1 cellular context compared by ENCODE assay signal in the genomic region with DNA sequence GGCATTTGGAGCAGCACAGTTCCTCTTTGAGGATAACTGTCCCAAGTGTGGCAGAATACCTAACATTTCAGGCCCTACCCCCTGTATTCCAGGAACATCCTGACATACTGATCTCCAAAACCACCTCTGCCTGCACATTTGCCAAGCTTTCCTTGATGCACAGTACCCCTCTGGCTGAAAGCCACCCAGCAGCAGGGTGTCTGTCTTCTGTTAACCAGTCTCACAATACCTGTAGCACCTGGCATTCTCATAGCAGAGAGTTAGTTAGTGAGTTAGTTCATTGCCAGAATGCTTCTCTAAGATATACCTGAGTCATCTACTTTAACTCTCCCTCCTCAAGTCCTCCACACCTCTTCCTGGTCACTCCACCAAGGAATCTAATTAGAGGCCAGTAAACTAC.
TF ChIP-seq lines count a peak whose summit lies in the region.

No MANE protein-coding gene starts in this region.

TF ChIP-seq in IMR-90, 13 proteins besides CTCF, POLR2A, EP300 and RAD21:
- TF ChIP-seq MAFK (IDR thresholded peaks at IDR 0.05; ENCODE audit: low read depth, low read length) (no peak), RFX5 (IDR thresholded peaks at IDR 0.05; ENCODE audit: low read depth, low read length) (no peak), FOS (IDR thresholded peaks at IDR 0.05; ENCODE audit: low read depth, low read length) (no peak), RCOR1 (IDR thresholded peaks at IDR 0.05; ENCODE audit: insufficient replicate concordance, low read length) (no peak), BHLHE40 (IDR thresholded peaks at IDR 0.05; ENCODE audit: low read depth, low read length) (no peak), NFE2L2 (IDR thresholded peaks at IDR 0.05; ENCODE audit: low read depth, low read length) (no peak), CEBPB (IDR thresholded peaks at IDR 0.05; ENCODE audit: low read depth, low read length) (no peak), SMC3 (IDR thresholded peaks at IDR 0.05; ENCODE audit: low read depth, low read length) (no peak), MAZ (IDR thresholded peaks at IDR 0.05; ENCODE audit: borderline replicate concordance, low read depth, low read length) (no peak), CHD1 (IDR thresholded peaks at IDR 0.05; ENCODE audit: low read depth, low read length) (no peak), MXI1 (IDR thresholded peaks at IDR 0.05; ENCODE audit: borderline replicate concordance, low read depth, low read length) (no peak)
- TF ChIP-seq, protein P1, sequence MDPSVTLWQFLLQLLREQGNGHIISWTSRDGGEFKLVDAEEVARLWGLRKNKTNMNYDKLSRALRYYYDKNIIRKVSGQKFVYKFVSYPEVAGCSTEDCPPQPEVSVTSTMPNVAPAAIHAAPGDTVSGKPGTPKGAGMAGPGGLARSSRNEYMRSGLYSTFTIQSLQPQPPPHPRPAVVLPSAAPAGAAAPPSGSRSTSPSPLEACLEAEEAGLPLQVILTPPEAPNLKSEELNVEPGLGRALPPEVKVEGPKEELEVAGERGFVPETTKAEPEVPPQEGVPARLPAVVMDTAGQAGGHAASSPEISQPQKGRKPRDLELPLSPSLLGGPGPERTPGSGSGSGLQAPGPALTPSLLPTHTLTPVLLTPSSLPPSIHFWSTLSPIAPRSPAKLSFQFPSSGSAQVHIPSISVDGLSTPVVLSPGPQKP (IDR thresholded peaks at IDR 0.05; ENCODE audit: borderline replicate concordance, low read depth, low read length), result no peak
- TF ChIP-seq, protein P2, sequence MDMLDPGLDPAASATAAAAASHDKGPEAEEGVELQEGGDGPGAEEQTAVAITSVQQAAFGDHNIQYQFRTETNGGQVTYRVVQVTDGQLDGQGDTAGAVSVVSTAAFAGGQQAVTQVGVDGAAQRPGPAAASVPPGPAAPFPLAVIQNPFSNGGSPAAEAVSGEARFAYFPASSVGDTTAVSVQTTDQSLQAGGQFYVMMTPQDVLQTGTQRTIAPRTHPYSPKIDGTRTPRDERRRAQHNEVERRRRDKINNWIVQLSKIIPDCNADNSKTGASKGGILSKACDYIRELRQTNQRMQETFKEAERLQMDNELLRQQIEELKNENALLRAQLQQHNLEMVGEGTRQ (IDR thresholded peaks at IDR 0.05; ENCODE audit: low read depth, low read length), result no peak
